8 cellular contexts compared by ENCODE assay signal in the genomic region with DNA sequence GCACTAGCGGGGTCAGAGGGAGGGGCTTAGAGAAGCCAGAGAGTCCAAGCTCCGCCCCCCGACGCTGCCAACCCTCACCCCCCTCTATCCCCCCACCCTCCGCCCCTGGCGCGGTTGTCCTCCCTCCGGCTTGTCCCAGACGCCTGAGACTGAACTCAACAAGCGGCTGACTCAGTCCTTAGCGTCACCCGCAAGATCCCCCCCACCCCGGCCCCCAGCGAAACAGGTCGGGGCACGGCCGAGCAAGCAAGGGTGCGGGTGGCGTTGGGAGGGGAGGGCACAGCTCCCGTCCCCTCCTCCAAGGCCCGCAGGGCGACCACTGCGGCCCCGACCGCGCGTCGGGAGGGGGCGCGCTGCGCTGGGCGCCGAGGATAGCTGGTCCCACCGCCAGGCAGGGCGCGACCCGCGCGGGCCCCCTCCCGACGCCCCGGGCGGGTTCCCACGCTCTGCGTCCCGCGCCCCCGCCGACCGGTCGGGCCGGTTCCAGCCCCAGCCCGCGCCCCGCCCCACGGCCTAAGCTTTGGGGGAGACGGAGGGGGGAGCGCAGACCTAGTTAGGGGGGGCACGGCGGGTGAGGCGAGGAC. TPM values are rescaled to one million over a fixed set of nuclear protein-coding genes. Genes with fewer than 3 reads are reported as not detected.
A peak's percentile ranks its signal among the peaks of the same experiment; 100 is the strongest.
DNase-seq lines count a peak whose midpoint lies in the region; TF ChIP-seq lines count a peak whose summit lies in the region.

No MANE protein-coding gene starts in this region.

- H3K9me3 Mint-ChIP-seq in glutamatergic neuron (ENCODE audit: unreplicated experiment): peaks cover 14% of the 10 kb centered on the region
- no peaks in the 10 kb centered on the region for H3K9me3 Mint-ChIP-seq in activated CD4-positive, alpha-beta T cell treated with anti-CD3 and anti-CD28 coated beads, Interleukin-2, amount 10 ng/mL, durations not matched to agents 7 days and 5 days

- H3K27me3 Mint-ChIP-seq in glutamatergic neuron (ENCODE audit: unreplicated experiment): peaks cover 15% of the 10 kb centered on the region
- H3K27me3 Mint-ChIP-seq in activated CD4-positive, alpha-beta T cell treated with anti-CD3 and anti-CD28 coated beads, Interleukin-2, amount 10 ng/mL, durations not matched to agents 7 days and 5 days: peaks cover 48% of the 10 kb centered on the region

- TF ChIP-seq CTCF in AG04449 (IDR thresholded peaks at IDR 0.05; ENCODE audit: insufficient read depth, low read length, missing control alignments) (peak; percentile 45), glutamatergic neuron (IDR thresholded peaks at IDR 0.05; ENCODE audit: partially characterized antibody, unreplicated experiment) (no peak)

- H3K27me3 ChIP-seq in H7 (ENCODE audit: control insufficient read depth, insufficient read depth, low read length): no peaks in the 10 kb centered on the region

- peaks cover 11% of the 10 kb centered on the region for H3K36me3 ChIP-seq in H7 (replicated peaks; ENCODE audit: control insufficient read depth, insufficient read depth, low read length)

- H3K4me3 ChIP-seq in AG04449 (ENCODE audit: low read depth, low read length) (peak overlapping the region; percentile 44), H7 (ENCODE audit: insufficient read depth, low read depth, low read length) (peak overlapping the region; percentile 53)

- H3K36me3 Mint-ChIP-seq in glutamatergic neuron (ENCODE audit: unreplicated experiment): no peaks in the 10 kb centered on the region
- no peaks in the 10 kb centered on the region for H3K36me3 Mint-ChIP-seq in activated CD4-positive, alpha-beta T cell treated with anti-CD3 and anti-CD28 coated beads, Interleukin-2, amount 10 ng/mL, durations not matched to agents 7 days and 5 days (ENCODE audit: low read depth)

- CTCF ChIA-PET in AG04449 (lab: Yijun Ruan, JAX): interaction anchor here (0.9 to 4.8 kb wide), 9 partner anchors 10 to 184 kb away, joined by 3 to 21 read pairs (median 4); no protein-coding TSS in a partner anchor
- CTCF ChIA-PET in activated CD4-positive, alpha-beta T cell treated with anti-CD3 and anti-CD28 coated beads, Interleukin-2, amount 10 ng/mL, durations not matched to agents 7 days and 5 days (lab: Charles Lee): no interaction called here

- POLR2A ChIA-PET in AG04449 (lab: Yijun Ruan, JAX): interaction anchor here (0.5 to 1.0 kb wide), 2 partner anchors 54 to 257 kb away, joined by 3 read pairs; no protein-coding TSS in a partner anchor
- POLR2A ChIA-PET in activated CD4-positive, alpha-beta T cell treated with anti-CD3 and anti-CD28 coated beads, Interleukin-2, amount 10 ng/mL, durations not matched to agents 7 days and 5 days (lab: Charles Lee): no interaction called here

- peak overlapping the region; percentile 75 for H3K4me3 Mint-ChIP-seq in glutamatergic neuron (ENCODE audit: unreplicated experiment)
- no peak overlapping the region for H3K4me3 Mint-ChIP-seq in activated CD4-positive, alpha-beta T cell treated with anti-CD3 and anti-CD28 coated beads, Interleukin-2, amount 10 ng/mL, durations not matched to agents 7 days and 5 days

- peaks cover 2% of the 10 kb centered on the region for H3K4me1 Mint-ChIP-seq in glutamatergic neuron (ENCODE audit: low read depth, unreplicated experiment)
- peaks cover 9% of the 10 kb centered on the region for H3K4me1 Mint-ChIP-seq in activated CD4-positive, alpha-beta T cell treated with anti-CD3 and anti-CD28 coated beads, Interleukin-2, amount 10 ng/mL, durations not matched to agents 7 days and 5 days

- DNase-seq in AG04449 (ENCODE audit: low read depth, low spot score) (no peak), H7 (peak; percentile 96), SW480 (ENCODE audit: low spot score) (peak; percentile 34), glutamatergic neuron (peak; percentile 74), renal cortical epithelial cell (ENCODE audit: low read depth) (peak; percentile 16), superior temporal gyrus (ENCODE audit: extremely low spot score) (no peak), T-helper 9 cell (no peak)
- DNase-seq in activated CD4-positive, alpha-beta T cell treated with anti-CD3 and anti-CD28 coated beads, Interleukin-2, amount 10 ng/mL, durations not matched to agents 7 days and 5 days: no peak

- no peak overlapping the region for H3K27ac Mint-ChIP-seq in glutamatergic neuron (ENCODE audit: unreplicated experiment)
- H3K27ac Mint-ChIP-seq in activated CD4-positive, alpha-beta T cell treated with anti-CD3 and anti-CD28 coated beads, Interleukin-2, amount 10 ng/mL, durations not matched to agents 7 days and 5 days: no peak overlapping the region

RNA-seq across cellular contexts. Expression of a gene that starts 5.3 kb away (rescaled TPM):
- 47.0 and 52.1 TPM in 2 replicates for total RNA-seq in H7 (2014; rRNA removed; shearing (Covaris generic))
- 3.6 TPM for total RNA-seq in glutamatergic neuron (ENCODE audit: unreplicated experiment)
- total RNA-seq in renal cortical epithelial cell: 2.6 and 6.1 TPM in 2 replicates
- total RNA-seq in activated CD4-positive, alpha-beta T cell treated with anti-CD3 and anti-CD28 coated beads, Interleukin-2, amount 10 ng/mL, durations not matched to agents 7 days and 5 days: not detected

RNA-seq across cellular contexts. Expression of a gene that starts 36.8 kb away (rescaled TPM):
- 5.4 and 6.2 TPM in 2 replicates for total RNA-seq in H7 (2014; rRNA removed; shearing (Covaris generic))
- total RNA-seq in glutamatergic neuron (ENCODE audit: unreplicated experiment) (0.61 TPM), renal cortical epithelial cell (0.60 TPM in 1 of 2 replicates, not detected in the other)
- under 1 TPM; 0.32 to 0.42 TPM for total RNA-seq in activated CD4-positive, alpha-beta T cell treated with anti-CD3 and anti-CD28 coated beads, Interleukin-2, amount 10 ng/mL, durations not matched to agents 7 days and 5 days

Comparison
In these comparisons a context has a peak if more than half of its experiments do, and no peak if none do; other contexts are left out.
1. DNase-seq: peak in H7 (single experiment), SW480 (single experiment), glutamatergic neuron (single experiment) and renal cortical epithelial cell (single experiment); none in AG04449 (single experiment), superior temporal gyrus (single experiment), activated CD4-positive, alpha-beta T cell treated with anti-CD3 and anti-CD28 coated beads, Interleukin-2, amount 10 ng/mL, durations not matched to agents 7 days and 5 days (single experiment) and T-helper 9 cell (single experiment).